ENCODE assay signal across 17 cellular contexts in genomic region chr10:120156614-120157274, GRCh38.
A peak's percentile ranks its signal among the peaks of the same experiment; 100 is the strongest.
DNase-seq lines count a peak whose midpoint lies in the region; ATAC-seq and TF ChIP-seq lines count a peak whose summit lies in the region.
"Had no signal": no experiment of that assay in that cellular context is flagged by ENCODE, and none has a peak within 500 bp of the region (broad histone marks: within the 10 kb centered on the region; RNA-seq: fewer than 3 reads in every experiment).

No MANE protein-coding gene starts in this region.

- H3K9me2 ChIP-seq in OCI-LY7 (ENCODE audit: insufficient read depth, low read length): no peaks in the 10 kb centered on the region

- no peaks in the 10 kb centered on the region for H4K20me1 ChIP-seq in OCI-LY7 (ENCODE audit: insufficient read depth, low read length)
- H4K20me1 ChIP-seq: BLaER1 treated with 17β-estradiol and CSF1 and Interleukin-3, amounts not matched to agents 10 nM and 100 nM had no signal

- no peak overlapping the region for H2AFZ ChIP-seq in OCI-LY7 (ENCODE audit: low read length)
- H2AFZ ChIP-seq: GM23338 had no signal

- no peaks in the 10 kb centered on the region for H3K4me1 Mint-ChIP-seq in MCF 10A (ENCODE audit: insufficient read depth, unreplicated experiment)
- no peaks in the 10 kb centered on the region for H3K4me1 Mint-ChIP-seq in naive thymus-derived CD4-positive, alpha-beta T cell
- H3K4me1 Mint-ChIP-seq: B cell, GM23338 had no signal

- peaks cover 45% of the 10 kb centered on the region for H3K27me3 Mint-ChIP-seq in MCF 10A (ENCODE audit: insufficient read depth, unreplicated experiment)
- H3K27me3 Mint-ChIP-seq in naive thymus-derived CD4-positive, alpha-beta T cell: peaks cover 0 to 36% (median 18%) of the 10 kb centered on the region in 5 donors

- DNase-seq in NCI-H748 (lab: John Stamatoyannopoulos, UW; ENCODE audit: unreplicated experiment) (peak; percentile 25), NCI-H748 treated with DMSO at 0.1 percent for 48 hours (lab: John Stamatoyannopoulos, UW) (no peak), NCI-H1105 treated with DMSO at 0.1 percent for 48 hours (lab: John Stamatoyannopoulos, UW) (peak; percentile 94), OCI-LY7 (ENCODE audit: low spot score) (no peak), MCF 10A (ENCODE audit: unreplicated experiment) (no peak)
- no peak for DNase-seq in naive thymus-derived CD4-positive, alpha-beta T cell
- DNase-seq: 8988T; CD8-positive, alpha-beta T cell; DMS 273 treated with DMSO at 0.1 percent for 48 hours; DMS53; DND-41; HCEC 1CT; IMR-90 had no signal

- H3K4me1 ChIP-seq in OCI-LY7 (ENCODE audit: insufficient read depth, low read length, poor library complexity, severe bottlenecking): no peaks in the 10 kb centered on the region
- H3K4me1 ChIP-seq in naive thymus-derived CD4-positive, alpha-beta T cell (ENCODE audit: control insufficient read depth in 2 of 2, insufficient read depth in 2 of 2, low read length in 2 of 2): no peaks in the 10 kb centered on the region
- H3K4me1 ChIP-seq: BLaER1 treated with 17β-estradiol and CSF1 and Interleukin-3, amounts not matched to agents 10 nM and 100 nM had no signal

- H3K27ac ChIP-seq in OCI-LY7 (ENCODE audit: low read depth, low read length, poor library complexity, severe bottlenecking): no peak overlapping the region
- H3K27ac ChIP-seq in naive thymus-derived CD4-positive, alpha-beta T cell (ENCODE audit: low read depth, low read length): no peak overlapping the region
- H3K27ac ChIP-seq: BLaER1 treated with 17β-estradiol and CSF1 and Interleukin-3, amounts not matched to agents 10 nM and 100 nM had no signal

- no peak for ATAC-seq in naive thymus-derived CD4-positive, alpha-beta T cell
- no peak for ATAC-seq in HG02938 (IDR thresholded peaks at IDR 0.05; ENCODE audit: unreplicated experiment)
- ATAC-seq: CD8-positive, alpha-beta T cell; GM23338 had no signal

- H3K36me3 Mint-ChIP-seq in MCF 10A (ENCODE audit: insufficient read depth, unreplicated experiment): no peaks in the 10 kb centered on the region
- H3K36me3 Mint-ChIP-seq in naive thymus-derived CD4-positive, alpha-beta T cell: peaks cover 0 to 3% (median 0%) of the 10 kb centered on the region in 5 donors
- H3K36me3 Mint-ChIP-seq: CD8-positive, alpha-beta T cell had no signal

- BruUV-seq in OCI-LY7 (replicated peaks; lab: Mats Ljungman, UMichigan): no TSS peak
- no TSS peak for BruUV-seq in MCF 10A (replicated peaks; lab: Mats Ljungman, UMichigan)

- intact Hi-C loops in OCI-LY7 (cut with micrococcal nuclease; ENCODE audit: unreplicated experiment): no loop called here
- intact Hi-C loops in MCF 10A (cut with micrococcal nuclease): no loop called here
- intact Hi-C loops in naive thymus-derived CD4-positive, alpha-beta T cell (cut with micrococcal nuclease): no loop called here

- no peak overlapping the region for H3K4me3 Mint-ChIP-seq in MCF 10A (ENCODE audit: unreplicated experiment)
- no peak overlapping the region for H3K4me3 Mint-ChIP-seq in naive thymus-derived CD4-positive, alpha-beta T cell
- H3K4me3 Mint-ChIP-seq: B cell; CD8-positive, alpha-beta T cell; GM23338 had no signal

- H3K4me2 ChIP-seq in OCI-LY7 (ENCODE audit: low read length): peak overlapping the region; percentile 2; the same call in 1 of the 2 replicates
- H3K4me2 ChIP-seq: BLaER1 treated with 17β-estradiol and CSF1 and Interleukin-3, amounts not matched to agents 10 nM and 100 nM; GM23338 had no signal

- POLR2A ChIA-PET in OCI-LY7 (lab: Charles Lee) (no interaction called here), MCF 10A (lab: Yijun Ruan, JAX) (no interaction called here)
- POLR2A ChIA-PET in naive thymus-derived CD4-positive, alpha-beta T cell (lab: Charles Lee): no interaction called here

- H3K9me3 ChIP-seq in OCI-LY7 (ENCODE audit: low read length): no peaks in the 10 kb centered on the region
- no peaks in the 10 kb centered on the region for H3K9me3 ChIP-seq in naive thymus-derived CD4-positive, alpha-beta T cell (ENCODE audit: control insufficient read depth in 2 of 3, low read length in 3 of 3)

- no peak overlapping the region for H3K4me3 ChIP-seq in OCI-LY7 (ENCODE audit: low read depth, low read length, poor library complexity, severe bottlenecking)
- H3K4me3 ChIP-seq in naive thymus-derived CD4-positive, alpha-beta T cell (ENCODE audit: low read length): no peak overlapping the region
- H3K4me3 ChIP-seq: BLaER1 treated with 17β-estradiol and CSF1 and Interleukin-3, amounts not matched to agents 10 nM and 100 nM; GM23338 had no signal

- TF ChIP-seq CTCF in OCI-LY7 (conservative IDR thresholded peaks at IDR 0.05; ENCODE audit: low read length): no peak
- no peak for TF ChIP-seq CTCF in MCF 10A (IDR thresholded peaks at IDR 0.05; ENCODE audit: unreplicated experiment)

- no peaks in the 10 kb centered on the region for H3K36me3 ChIP-seq in OCI-LY7 (ENCODE audit: insufficient read depth, low read length)
- H3K36me3 ChIP-seq in naive thymus-derived CD4-positive, alpha-beta T cell (ENCODE audit: control insufficient read depth in 2 of 3, insufficient read depth in 3 of 3, low read length in 3 of 3): no peaks in the 10 kb centered on the region
- H3K36me3 ChIP-seq: BLaER1 treated with 17β-estradiol and CSF1 and Interleukin-3, amounts not matched to agents 10 nM and 100 nM had no signal

- no peaks in the 10 kb centered on the region for H3K27me3 ChIP-seq in naive thymus-derived CD4-positive, alpha-beta T cell (ENCODE audit: control insufficient read depth in 2 of 2, insufficient read depth in 2 of 2, low read length in 2 of 2)
- H3K27me3 ChIP-seq: BLaER1 treated with 17β-estradiol and CSF1 and Interleukin-3, amounts not matched to agents 10 nM and 100 nM had no signal

- CTCF ChIA-PET in OCI-LY7 (lab: Charles Lee; ENCODE audit: unreplicated experiment): no interaction called here
- CTCF ChIA-PET in MCF 10A (lab: Yijun Ruan, JAX): no interaction called here
- CTCF ChIA-PET in naive thymus-derived CD4-positive, alpha-beta T cell (lab: Charles Lee): no interaction called here

- H3K9me3 Mint-ChIP-seq in MCF 10A (ENCODE audit: unreplicated experiment): no peaks in the 10 kb centered on the region
- peaks cover 0 to 21% (median 5%) of the 10 kb centered on the region in 11 donors for H3K9me3 Mint-ChIP-seq in naive thymus-derived CD4-positive, alpha-beta T cell

- H3K79me2 ChIP-seq in OCI-LY7 (ENCODE audit: insufficient read depth, low read depth, low read length): no peaks in the 10 kb centered on the region

- H3K27ac Mint-ChIP-seq in MCF 10A (ENCODE audit: low read depth, unreplicated experiment): no peak overlapping the region
- no peak overlapping the region for H3K27ac Mint-ChIP-seq in naive thymus-derived CD4-positive, alpha-beta T cell
- H3K27ac Mint-ChIP-seq: B cell; CD8-positive, alpha-beta T cell; GM23338 had no signal

Comparison
In these comparisons a context has a peak if more than half of its experiments do, and no peak if none do; other contexts are left out.
1. DNase-seq: peak in NCI-H748 (single experiment) and NCI-H1105 treated with DMSO at 0.1 percent for 48 hours (single experiment); none in NCI-H748 treated with DMSO at 0.1 percent for 48 hours (single experiment), OCI-LY7 (single experiment), MCF 10A (single experiment) and naive thymus-derived CD4-positive, alpha-beta T cell (0 of 9).